In the genomic region with DNA sequence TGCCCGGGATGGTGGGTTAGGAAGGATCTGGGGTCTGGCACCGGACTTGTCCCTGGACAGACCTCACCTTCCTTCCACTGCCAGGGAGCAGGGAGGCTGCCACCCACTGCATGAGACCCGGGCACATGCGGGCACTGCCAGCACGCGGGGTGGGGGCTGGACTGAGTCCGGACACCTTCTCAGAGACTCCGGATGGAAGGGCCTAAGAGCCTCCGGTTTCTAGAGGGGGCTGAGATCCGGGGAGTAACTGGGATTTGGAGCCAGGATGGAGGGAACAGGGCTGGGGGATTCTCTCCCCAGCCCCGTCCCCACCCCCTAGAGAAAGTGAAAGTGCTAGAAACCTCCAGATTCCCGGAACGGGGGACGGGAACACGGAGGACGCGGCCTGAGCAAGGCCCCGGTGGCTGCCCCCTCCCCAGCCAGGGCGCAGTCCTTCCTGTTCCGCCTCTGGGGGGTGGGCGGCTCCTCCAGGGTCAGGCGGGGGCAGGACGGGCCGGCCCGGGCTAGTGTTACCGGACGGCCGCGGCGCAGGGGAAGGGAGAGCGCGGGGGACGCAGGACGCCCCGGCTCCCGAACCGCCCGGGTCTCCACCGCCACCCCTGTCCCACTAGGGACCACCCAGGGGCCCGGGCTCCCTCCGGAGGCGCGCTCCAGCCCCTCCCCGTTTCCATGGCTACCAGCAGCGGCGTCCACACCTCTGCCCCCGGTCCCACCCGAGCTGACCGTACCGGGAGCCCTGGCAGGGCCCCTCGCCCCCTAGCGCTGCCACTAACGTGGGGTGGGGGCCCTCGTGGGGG, we compare ENCODE assay signal across 8 cellular contexts. TPM values are rescaled to one million over a fixed set of nuclear protein-coding genes. Genes with fewer than 3 reads are reported as not detected.
DNase-seq lines count a peak whose midpoint lies in the region; ATAC-seq and TF ChIP-seq lines count a peak whose summit lies in the region.

No MANE protein-coding gene starts in this region.

- DNase-seq in NCI-H1436 (lab: John Stamatoyannopoulos, UW) (peak; percentile 7), NCI-H1436 treated with DMSO at 0.1 percent for 48 hours (lab: John Stamatoyannopoulos, UW) (no peak), RWPE2 (ENCODE audit: low spot score) (no peak), coronary artery (ENCODE audit: low spot score) (no peak), medulla oblongata (ENCODE audit: extremely low spot score) (peak; percentile 33), upper lobe of right lung (peak; percentile 80), middle frontal gyrus (ENCODE audit: extremely low spot score, low spot score) (no peak)

- H3K36me3 ChIP-seq in RWPE2 (ENCODE audit: low read depth) (no peaks in the 10 kb centered on the region), upper lobe of right lung (no peaks in the 10 kb centered on the region)

- TF ChIP-seq CTCF in RWPE2 (IDR thresholded peaks at IDR 0.05; ENCODE audit: poor library complexity, severe bottlenecking) (no peak), coronary artery (IDR thresholded peaks at IDR 0.05) (no peak), upper lobe of right lung (IDR thresholded peaks at IDR 0.05) (no peak)

- intact Hi-C loops in upper lobe of right lung (cut with DNase I) = no loop called here

- peak overlapping the region; percentile 72 for H3K4me3 ChIP-seq in RWPE2 (ENCODE audit: severe bottlenecking)
- H3K4me3 ChIP-seq in coronary artery = peak overlapping the region; percentile 83
- H3K4me3 ChIP-seq in upper lobe of right lung = peak overlapping the region; percentile 92

- H3K9me3 ChIP-seq in RWPE2 (ENCODE audit: severe bottlenecking) (no peaks in the 10 kb centered on the region), upper lobe of right lung (no peaks in the 10 kb centered on the region)

- peak; percentile 29 for ATAC-seq in HG02642 (IDR thresholded peaks at IDR 0.05; ENCODE audit: poor library complexity, unreplicated experiment)
- peak; percentile 3; the same call in 1 of the 3 replicates for ATAC-seq in RWPE2 (ENCODE audit: low read depth)
- ATAC-seq in upper lobe of right lung = peak; percentile 63

- peak overlapping the region; percentile 27 for H3K27ac ChIP-seq in RWPE2 (ENCODE audit: poor library complexity, severe bottlenecking)
- peak overlapping the region; percentile 72 to 85 for H3K27ac ChIP-seq in coronary artery
- peak overlapping the region; percentile 86 for H3K27ac ChIP-seq in upper lobe of right lung

- no peaks in the 10 kb centered on the region for H3K27me3 ChIP-seq in RWPE2 (ENCODE audit: insufficient read depth, poor library complexity, severe bottlenecking)
- no peaks in the 10 kb centered on the region for H3K27me3 ChIP-seq in upper lobe of right lung

- peaks cover 9% of the 10 kb centered on the region for H3K4me1 ChIP-seq in RWPE2 (ENCODE audit: insufficient read depth, poor library complexity, severe bottlenecking)
- H3K4me1 ChIP-seq in upper lobe of right lung = peaks cover 35% of the 10 kb centered on the region

RNA-seq across cellular contexts. Expression of a gene that starts 0.7 kb away (rescaled TPM):
- total RNA-seq in upper lobe of right lung = 49.6 TPM

Comparison
In these comparisons a context has a peak if more than half of its experiments do, and no peak if none do; other contexts are left out.
1. DNase-seq: peak in NCI-H1436 (single experiment), medulla oblongata (single experiment) and upper lobe of right lung (single experiment); none in NCI-H1436 treated with DMSO at 0.1 percent for 48 hours (single experiment), RWPE2 (single experiment), coronary artery (single experiment) and middle frontal gyrus (single experiment).
2. ATAC-seq: peak in every context shown above with its lines; median percentile 63 in upper lobe of right lung; 29 in HG02642; 3 in RWPE2.
3. H3K27ac ChIP-seq: peak in every context shown above with its lines; median percentile 86 in upper lobe of right lung; 78 in coronary artery; 27 in RWPE2.
4. Peak in every context shown above with its lines, with median percentiles within 50 percentile points of each other: H3K4me3 ChIP-seq.